Comparison of ENCODE assay signal across 10 cellular contexts in genomic region chr1:216757110-216757509, GRCh38. TPM values are rescaled to one million over a fixed set of nuclear protein-coding genes. Genes with fewer than 3 reads are reported as not detected.
"Had no signal": no experiment of that assay in that cellular context is flagged by ENCODE, and none has a peak within 500 bp of the region (broad histone marks: within the 10 kb centered on the region; RNA-seq: fewer than 3 reads in every experiment).

No MANE protein-coding gene starts in this region.

- H3K9ac ChIP-seq: GM23248 had no signal

- H3K27ac Mint-ChIP-seq: HFFc6, IgD-negative memory B cell had no signal

- DNase-seq: GM23248, GOT3, H7, HFFc6, KBM-7 had no signal

- ATAC-seq: HCT116, HepG2 had no signal

- H3K36me3 ChIP-seq: HAP-1 had no signal

- H3K4me1 ChIP-seq: HAP-1 had no signal

- H3K27me3 Mint-ChIP-seq: IgD-negative memory B cell had no signal

- H2AFZ ChIP-seq: GM23248 had no signal

- H3K4me1 Mint-ChIP-seq: IgD-negative memory B cell had no signal

- H3K4me3 Mint-ChIP-seq: HFFc6, IgD-negative memory B cell had no signal

- H3K9me3 ChIP-seq: HAP-1 had no signal

- FAIRE-seq: HepG2 had no signal

- H3K36me3 Mint-ChIP-seq: IgD-negative memory B cell had no signal

- H3K27ac ChIP-seq: GM23248, HL-60 had no signal

- H3K9me3 Mint-ChIP-seq: IgD-negative memory B cell had no signal

- H3K4me3 ChIP-seq: GM23248, HAP-1 had no signal

RNA-seq across cellular contexts. Expression of gene ESRRG, which starts 33.9 kb away (rescaled TPM):
- total RNA-seq: GM23248, HepG2 had no signal
- polyA plus RNA-seq: GM23248, HepG2 had no signal
